ENCODE assay signal across 13 cellular contexts in the genomic region with DNA sequence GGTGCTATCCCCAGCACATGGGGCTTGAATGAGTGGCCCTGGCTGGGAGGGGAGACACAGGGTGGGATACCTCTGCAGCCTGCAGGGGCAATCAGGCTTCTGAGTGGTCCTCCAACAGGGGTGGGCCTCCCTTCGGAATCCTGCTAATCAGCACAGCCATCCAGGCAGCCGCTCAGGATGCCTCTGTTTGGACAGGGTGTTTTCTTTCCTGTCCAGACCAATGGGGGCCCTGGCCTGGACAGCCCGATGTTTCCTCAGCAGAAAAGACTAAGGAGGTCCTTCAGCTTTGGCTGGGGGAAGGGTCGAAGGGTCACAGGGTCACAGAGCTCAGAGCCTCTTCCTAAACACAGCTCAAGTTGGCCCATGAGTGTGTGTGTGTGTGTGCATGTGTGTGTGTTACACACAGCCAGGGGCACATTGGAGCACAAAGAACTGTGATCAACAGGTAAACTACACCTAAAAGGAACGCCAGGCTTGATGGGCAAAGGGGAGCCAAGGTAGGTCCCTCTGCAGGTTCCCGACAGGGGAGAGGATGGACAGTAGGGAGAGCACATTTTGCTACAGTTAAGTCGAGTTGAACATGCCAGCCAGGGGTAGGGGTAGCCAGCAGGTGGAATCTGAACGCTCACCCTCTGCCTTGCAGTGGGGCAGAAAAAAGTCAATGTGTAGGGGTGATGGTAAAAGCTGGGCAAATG. TPM values are rescaled to one million over a fixed set of nuclear protein-coding genes. Genes with fewer than 3 reads are reported as not detected.
DNase-seq lines count a peak whose midpoint lies in the region; ATAC-seq, FAIRE-seq and TF ChIP-seq lines count a peak whose summit lies in the region.
"Had no signal": no experiment of that assay in that cellular context is flagged by ENCODE, and none has a peak within 500 bp of the region (broad histone marks: within the 10 kb centered on the region; RNA-seq: fewer than 3 reads in every experiment).

No MANE protein-coding gene starts in this region.

- peak overlapping the region in 2 of 5 experiments; percentile 15 to 30 for H3K4me3 Mint-ChIP-seq in brain
- peak overlapping the region; percentile 62 for H3K4me3 Mint-ChIP-seq in nephron progenitor cell

- no peaks in the 10 kb centered on the region for H3K36me3 ChIP-seq in HepG2 (replicated peaks in 1 of 2; ENCODE audit: control insufficient read depth in 1 of 2, insufficient read depth in 2 of 2, low read length in 2 of 2)
- peaks cover 0 to 1% (median 0%) of the 10 kb centered on the region in 4 donors for H3K36me3 ChIP-seq in right lobe of liver

- H3K4me1 ChIP-seq in HepG2 (ENCODE audit: insufficient read depth, low read length) (peaks cover 36% of the 10 kb centered on the region), right lobe of liver (peaks cover 0 to 16% (median 0%) of the 10 kb centered on the region in 4 donors)

- ATAC-seq in HepG2 (0 out of 3 replicates have a peak, but pooled peaks have one; percentile 5), right lobe of liver (no peak), GM19452 (IDR thresholded peaks at IDR 0.05; ENCODE audit: unreplicated experiment) (no peak)

- H4K20me1 ChIP-seq in HepG2 (ENCODE audit: insufficient read depth, low read length), result no peaks in the 10 kb centered on the region

- H3K9me3 ChIP-seq in HepG2 (ENCODE audit: low read length) (no peaks in the 10 kb centered on the region), right lobe of liver (no peaks in the 10 kb centered on the region)

- CTCF ChIA-PET in HepG2 (lab: Yijun Ruan, JAX; ENCODE audit: low intra/inter-chr PET ratio, low total read pairs), result no interaction called here

- no peak overlapping the region for H3K4me2 ChIP-seq in HepG2 (ENCODE audit: low read depth, low read length)

- DNase-seq in HepG2 (ENCODE audit: low spot score) (no peak), right lobe of liver (no peak), nephron progenitor cell (peak; percentile 39), SK-N-DZ (ENCODE audit: low spot score) (no peak), NCI-H510A treated with DMSO at 0.1 percent for 48 hours (lab: John Stamatoyannopoulos, UW) (no peak), RCC 7860 (ENCODE audit: low spot score) (no peak)
- DNase-seq: cortex of kidney, NCI-H1930 had no signal

- H3K27me3 ChIP-seq in HepG2 (ENCODE audit: control insufficient read depth in 1 of 2, insufficient read depth in 2 of 2, low read length in 2 of 2) (peaks cover 6 to 26% of the 10 kb centered on the region in 2 experiments), right lobe of liver (peaks cover 0 to 11% of the 10 kb centered on the region in 2 donors)

- POLR2A ChIA-PET in HepG2 (lab: Yijun Ruan, JAX), result no interaction called here

- peak overlapping the region in 3 of 5 experiments; percentile 20 to 59 (median 25) for H3K27ac Mint-ChIP-seq in brain
- H3K27ac Mint-ChIP-seq in nephron progenitor cell, result peak overlapping the region; percentile 99

- no peak for TF ChIP-seq CTCF in HepG2 (CRISPR knock-in tag; IDR thresholded peaks at IDR 0.05)
- TF ChIP-seq CTCF in right lobe of liver (IDR thresholded peaks at IDR 0.05), result no peak
- TF ChIP-seq CTCF in brain (conservative IDR thresholded peaks at IDR 0.05), result no peak
- no peak for TF ChIP-seq CTCF in nephron progenitor cell (IDR thresholded peaks at IDR 0.05)

- H3K27ac ChIP-seq in HepG2 (ENCODE audit: extremely low read length, insufficient read depth, low read length) (no peak overlapping the region), right lobe of liver (no peak overlapping the region)

- no peak for TF ChIP-seq RAD21 in HepG2 (CRISPR knock-in tag; IDR thresholded peaks at IDR 0.05)

- H3K4me1 Mint-ChIP-seq in brain (peaks cover 37% of the 10 kb centered on the region), nephron progenitor cell (peaks cover 49% of the 10 kb centered on the region)

- TF ChIP-seq EP300 in HepG2 (IDR thresholded peaks at IDR 0.05; ENCODE audit: low read depth in 2 of 2, low read length in 2 of 2) (no peak), HepG2 (CRISPR knock-in tag; IDR thresholded peaks at IDR 0.05; ENCODE audit: borderline replicate concordance) (no peak)

- intact Hi-C loops in HepG2 (cut with micrococcal nuclease; ENCODE audit: unreplicated experiment) (loop anchor here (10.0 kb wide), 1 partner anchor 278 kb away; no protein-coding TSS in a partner anchor), right lobe of liver (cut with DNase I) (no loop called here)

- H3K4me3 ChIP-seq in HepG2 (replicated peaks in 1 of 3; ENCODE audit: insufficient read depth in 1 of 3, low read depth in 2 of 3, low read length in 3 of 3), result no peak overlapping the region
- no peak overlapping the region for H3K4me3 ChIP-seq in right lobe of liver

- WGBS in HepG2 (ENCODE audit: low lambda C conversion rate), result 21% methylated on average over 5 of the region's 8 CpGs
- 62% methylated on average over 5 of the region's 8 CpGs for WGBS in right lobe of liver (ENCODE audit: insufficient coverage, low coverage, low lambda C conversion rate, missing lambda C conversion rate)

- H3K9ac ChIP-seq in HepG2 (ENCODE audit: insufficient read depth, low read depth, low read length), result no peak overlapping the region

- H3K27me3 Mint-ChIP-seq in brain, result peaks cover 28% of the 10 kb centered on the region
- H3K27me3 Mint-ChIP-seq in nephron progenitor cell (ENCODE audit: low read depth, poor library complexity), result peaks cover 5% of the 10 kb centered on the region

- no peak for FAIRE-seq in HepG2 (lab: Jason Lieb, UNC)
- no peak for FAIRE-seq in RCC 7860 (lab: Jason Lieb, UNC)
- FAIRE-seq: frontal cortex, kidney had no signal

- H3K36me3 Mint-ChIP-seq in brain (no peaks in the 10 kb centered on the region), nephron progenitor cell (ENCODE audit: low read depth) (peaks cover 17% of the 10 kb centered on the region)
- H3K36me3 Mint-ChIP-seq: naive B cell had no signal

- H3K79me2 ChIP-seq in HepG2 (ENCODE audit: insufficient read depth, low read length), result no peaks in the 10 kb centered on the region

- BruUV-seq in HepG2 (replicated peaks; lab: Mats Ljungman, UMichigan), result no TSS peak

- no peak for TF ChIP-seq POLR2A in HepG2 (IDR thresholded peaks at IDR 0.05; ENCODE audit: insufficient read depth in 1 of 2, low read depth in 2 of 2, low read length in 2 of 2)
- TF ChIP-seq POLR2A in right lobe of liver (IDR thresholded peaks at IDR 0.05), result no peak

- H2AFZ ChIP-seq in HepG2 (ENCODE audit: low read length), result no peak overlapping the region

- H3K9me3 Mint-ChIP-seq in brain (peaks cover 0 to under 1% (median 0%) of the 10 kb centered on the region in 5 experiments), nephron progenitor cell (no peaks in the 10 kb centered on the region)
- H3K9me3 Mint-ChIP-seq: naive B cell had no signal

- in situ Hi-C loops in HepG2 (cut with HindIII; ENCODE audit: extremely low pct_ligation_motif_present, low pct_unique_long_range_greater_than_20kb), result no loop called here

RNA-seq across cellular contexts. Expression of a gene that starts 1.1 kb away (rescaled TPM):
- not detected in 2 replicates for total RNA-seq in HepG2 (2016; rRNA removed; fragmentation: Illumina TruSeq; extraction: Trizol)
- total RNA-seq in HepG2 (2016; cell fraction: cytosol; rRNA removed; fragmentation: Illumina TruSeq; extraction: Trizol; ENCODE audit: low read depth), result not detected in 2 replicates
- total RNA-seq in HepG2 (2016; cell fraction: insoluble cytoplasmic fraction; rRNA removed; fragmentation: Illumina TruSeq; extraction: Trizol), result 0.04 TPM in 1 of 2 replicates, not detected in the other
- not detected in 2 replicates for total RNA-seq in HepG2 (2016; cell fraction: membrane; rRNA removed; fragmentation: Illumina TruSeq; extraction: Trizol)
- total RNA-seq in HepG2 (2016; cell fraction: nucleus; rRNA removed; fragmentation: Illumina TruSeq; extraction: Trizol), result not detected in 2 replicates
- polyA plus RNA-seq in HepG2 (2011; rRNA removed), result 0.07 and 0.09 TPM in 2 replicates
- polyA plus RNA-seq in HepG2 (2011; cell fraction: cytosol; rRNA removed), result 0.13 TPM in 1 of 2 replicates, not detected in the other
- 0.14 and 0.19 TPM in 2 replicates for polyA plus RNA-seq in HepG2 (2011; cell fraction: nucleus; rRNA removed)
- polyA plus RNA-seq in HepG2 (2012), result 0.05 TPM in 1 of 2 replicates, not detected in the other
- not detected in 2 replicates for polyA plus RNA-seq in HepG2 (2016; cell fraction: cytosol; fragmentation: Illumina TruSeq; extraction: Trizol; ENCODE audit: low read depth)
- polyA plus RNA-seq in HepG2 (2016; cell fraction: insoluble cytoplasmic fraction; fragmentation: Illumina TruSeq; extraction: Trizol; ENCODE audit: low read depth), result not detected in 2 replicates
- polyA plus RNA-seq in HepG2 (2016; cell fraction: membrane; fragmentation: Illumina TruSeq; extraction: Trizol; ENCODE audit: low read depth), result not detected in 2 replicates
- not detected in 2 replicates for polyA plus RNA-seq in HepG2 (2016; cell fraction: nucleus; fragmentation: Illumina TruSeq; extraction: Trizol; ENCODE audit: insufficient read depth, low read depth)
- 0.06 TPM in 1 of 2 replicates, not detected in the other for polyA minus RNA-seq in HepG2 (2011; rRNA and poly(A)+ RNA removed; ENCODE audit: low replicate concordance)
- polyA minus RNA-seq in HepG2 (2011; cell fraction: cytosol; rRNA and poly(A)+ RNA removed), result not detected in 2 replicates
- not detected in 2 replicates for polyA minus RNA-seq in HepG2 (2011; cell fraction: nucleus; rRNA and poly(A)+ RNA removed)
- 1 to 10 TPM in 1 of 6 experiments, under 1 TPM in 4, not detected in 1; 0.12 to 1.2 (median 0.25) TPM for total RNA-seq in right lobe of liver
- polyA plus RNA-seq in brain (ENCODE audit: insufficient read depth, low read depth, low replicate concordance), result 1.8 TPM
- polyA plus RNA-seq in SK-N-DZ (2014; cell fraction: cytosol; rRNA removed), result 0.61 and 1.6 TPM in 2 replicates
- 1.0 and 1.6 TPM in 2 replicates for polyA plus RNA-seq in SK-N-DZ (2014; cell fraction: nucleus; rRNA removed)

RNA-seq across cellular contexts. Expression of a gene that starts 16.7 kb away (rescaled TPM):
- total RNA-seq in HepG2 (2016; rRNA removed; fragmentation: Illumina TruSeq; extraction: Trizol) (0.87 and 3.4 TPM in 2 replicates), right lobe of liver (10 to 100 TPM in 5 of 6 experiments, 1 to 10 TPM in 1; 9.7 to 20.4 (median 17.6) TPM)
- total RNA-seq in HepG2 (2016; cell fraction: cytosol; rRNA removed; fragmentation: Illumina TruSeq; extraction: Trizol; ENCODE audit: low read depth), result 0.26 and 0.61 TPM in 2 replicates
- 1.0 and 3.1 TPM in 2 replicates for total RNA-seq in HepG2 (2016; cell fraction: insoluble cytoplasmic fraction; rRNA removed; fragmentation: Illumina TruSeq; extraction: Trizol)
- 0.62 and 0.87 TPM in 2 replicates for total RNA-seq in HepG2 (2016; cell fraction: membrane; rRNA removed; fragmentation: Illumina TruSeq; extraction: Trizol)
- 5.3 and 6.5 TPM in 2 replicates for total RNA-seq in HepG2 (2016; cell fraction: nucleus; rRNA removed; fragmentation: Illumina TruSeq; extraction: Trizol)
- polyA plus RNA-seq in HepG2 (2011; rRNA removed) (22.1 and 24.8 TPM in 2 replicates), brain (ENCODE audit: insufficient read depth, low read depth, low replicate concordance) (66.4 TPM)
- 19.5 and 19.8 TPM in 2 replicates for polyA plus RNA-seq in HepG2 (2011; cell fraction: cytosol; rRNA removed)
- polyA plus RNA-seq in HepG2 (2011; cell fraction: nucleus; rRNA removed), result 43.8 and 44.7 TPM in 2 replicates
- 8.7 and 13.5 TPM in 2 replicates for polyA plus RNA-seq in HepG2 (2012)
- polyA plus RNA-seq in HepG2 (2016; cell fraction: cytosol; fragmentation: Illumina TruSeq; extraction: Trizol; ENCODE audit: low read depth), result 0.54 TPM in 2 replicates
- polyA plus RNA-seq in HepG2 (2016; cell fraction: insoluble cytoplasmic fraction; fragmentation: Illumina TruSeq; extraction: Trizol; ENCODE audit: low read depth), result 1.1 and 1.9 TPM in 2 replicates
- 0.57 and 1.1 TPM in 2 replicates for polyA plus RNA-seq in HepG2 (2016; cell fraction: membrane; fragmentation: Illumina TruSeq; extraction: Trizol; ENCODE audit: low read depth)
- 13.1 and 18.2 TPM in 2 replicates for polyA plus RNA-seq in HepG2 (2016; cell fraction: nucleus; fragmentation: Illumina TruSeq; extraction: Trizol; ENCODE audit: insufficient read depth, low read depth)
- polyA minus RNA-seq in HepG2 (2011; rRNA and poly(A)+ RNA removed; ENCODE audit: low replicate concordance), result 2.2 and 25.7 TPM in 2 replicates
- 5.1 and 9.0 TPM in 2 replicates for polyA minus RNA-seq in HepG2 (2011; cell fraction: cytosol; rRNA and poly(A)+ RNA removed)
- polyA minus RNA-seq in HepG2 (2011; cell fraction: nucleus; rRNA and poly(A)+ RNA removed), result 12.7 and 17.7 TPM in 2 replicates
- 33.9 and 45.2 TPM in 2 replicates for polyA plus RNA-seq in SK-N-DZ (2014; cell fraction: cytosol; rRNA removed)
- 50.8 and 51.1 TPM in 2 replicates for polyA plus RNA-seq in SK-N-DZ (2014; cell fraction: nucleus; rRNA removed)
